In genomic region chr14:100820945-100821344, GRCh38 we compare ENCODE assay signal across 18 cellular contexts. TPM values are rescaled to one million over a fixed set of nuclear protein-coding genes. Genes with fewer than 3 reads are reported as not detected.
"Had no signal": no experiment of that assay in that cellular context is flagged by ENCODE, and none has a peak within 500 bp of the region (broad histone marks: within the 10 kb centered on the region; RNA-seq: fewer than 3 reads in every experiment).

No MANE protein-coding gene starts in this region.

- H3K4me3 ChIP-seq: coronary artery, prostate gland, skin epidermis, spleen, thoracic aorta, tibial nerve, upper lobe of right lung, uterus had no signal

- H3K27me3 ChIP-seq: uterus had no signal

- H3K9me3 ChIP-seq: prostate gland, spleen, thoracic aorta, upper lobe of right lung, uterus had no signal

- ATAC-seq: left lobe of liver; natural killer cell; right cardiac atrium; stimulated activated memory B cell treated with anti-CD40 and anti-IgM and Interleukin-4, amounts not matched to agents 10 μg/mL and 1 μg/mL and 100 μg/mL, for 72 hours; stimulated activated naive CD8-positive, alpha-beta T cell treated with anti-CD3 and anti-CD28 coated beads, Interleukin-15, Interleukin-2, amounts not matched to agents 100 U/mL and 50 U/mL, for 24 hours; upper lobe of right lung had no signal

- DNase-seq: mesenchymal stem cell; natural killer cell; spleen; stimulated activated CD4-positive, alpha-beta T cell treated with anti-CD3 and anti-CD28 coated beads, Interleukin-4, amount 100 ng/mL, for 4 hours; stimulated activated naive CD8-positive, alpha-beta T cell treated with anti-CD3 and anti-CD28 coated beads, Interleukin-15, Interleukin-2, amounts not matched to agents 100 U/mL and 50 U/mL, for 24 hours; upper lobe of right lung; uterus had no signal

- H3K36me3 ChIP-seq: prostate gland, spleen, thoracic aorta, tibial nerve, upper lobe of right lung, uterus had no signal

- H3K27ac ChIP-seq: coronary artery, skin epidermis, spleen, thoracic aorta, tibial nerve, upper lobe of right lung, uterus had no signal

- FAIRE-seq: frontal cortex, keratinocyte had no signal

- H3K4me1 ChIP-seq: tibial nerve, upper lobe of right lung, uterus had no signal

RNA-seq across cellular contexts. Expression of gene MEG3, which starts 5.0 kb away (rescaled TPM):
- total RNA-seq: osteocyte had no signal
